16 cellular contexts compared by ENCODE assay signal in the genomic region with DNA sequence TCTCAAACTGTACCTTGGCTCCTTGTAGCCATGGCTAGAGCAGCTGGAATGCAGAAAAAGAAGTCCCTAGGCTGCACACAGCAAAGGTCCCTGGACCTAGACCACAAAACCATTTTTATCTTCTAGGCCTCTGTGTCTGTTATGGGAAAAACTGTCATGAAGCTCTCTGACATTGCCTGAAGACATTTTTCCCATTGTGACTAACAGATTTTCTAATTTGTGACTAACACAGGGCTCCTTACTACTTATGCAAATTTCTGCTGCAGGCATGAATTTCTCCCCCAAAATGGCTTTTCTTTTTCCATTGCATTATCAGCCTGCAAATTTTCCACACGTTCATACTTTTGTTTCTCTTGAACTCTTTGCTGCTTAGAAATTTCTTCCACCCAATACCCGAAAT.
DNase-seq lines count a peak whose midpoint lies in the region; ATAC-seq and TF ChIP-seq lines count a peak whose summit lies in the region.
"Had no signal": no experiment of that assay in that cellular context is flagged by ENCODE, and none has a peak within 500 bp of the region (broad histone marks: within the 10 kb centered on the region; RNA-seq: fewer than 3 reads in every experiment).

No MANE protein-coding gene starts in this region.

- H3K4me3 Mint-ChIP-seq in activated naive CD8-positive, alpha-beta T cell treated with anti-CD3 and anti-CD28 coated beads for 36 hours: no peak overlapping the region
- H3K4me3 Mint-ChIP-seq: CD4-positive, alpha-beta memory T cell; GM23338; H9 had no signal

- no peaks in the 10 kb centered on the region for H3K27me3 Mint-ChIP-seq in activated naive CD8-positive, alpha-beta T cell treated with anti-CD3 and anti-CD28 coated beads for 36 hours
- H3K27me3 Mint-ChIP-seq: CD4-positive, alpha-beta memory T cell had no signal

- peak overlapping the region; percentile 39 for H3K27ac Mint-ChIP-seq in activated naive CD8-positive, alpha-beta T cell treated with anti-CD3 and anti-CD28 coated beads for 36 hours
- H3K27ac Mint-ChIP-seq: CD4-positive, alpha-beta memory T cell; GM23338; H9 had no signal

- H3K9me3 Mint-ChIP-seq in activated naive CD8-positive, alpha-beta T cell treated with anti-CD3 and anti-CD28 coated beads for 36 hours: no peaks in the 10 kb centered on the region
- H3K9me3 Mint-ChIP-seq: CD4-positive, alpha-beta memory T cell; GM23338; H9 had no signal

- DNase-seq in M059J (ENCODE audit: low read depth) (peak; percentile 49), epithelial cell of esophagus (ENCODE audit: low read depth) (peak; percentile 48), renal cortical epithelial cell (ENCODE audit: low read depth) (peak; percentile 1), DMS 273 (lab: John Stamatoyannopoulos, UW; ENCODE audit: unreplicated experiment) (no peak), T-helper 2 cell (no peak)
- DNase-seq in activated naive CD8-positive, alpha-beta T cell treated with anti-CD3 and anti-CD28 coated beads for 36 hours: no peak
- DNase-seq: C1 segment of cervical spinal cord, Calu3, COR-L47, DMS153, DND-41, H9 had no signal

- no peak overlapping the region for H3K4me3 ChIP-seq in epithelial cell of esophagus (ENCODE audit: low read length)
- H3K4me3 ChIP-seq: GM23338 had no signal

- TF ChIP-seq CTCF in epithelial cell of esophagus (IDR thresholded peaks at IDR 0.05; ENCODE audit: insufficient read depth, low read depth, low read length, missing control alignments): no peak

- H3K4me1 Mint-ChIP-seq in activated naive CD8-positive, alpha-beta T cell treated with anti-CD3 and anti-CD28 coated beads for 36 hours: peaks cover 6% of the 10 kb centered on the region
- H3K4me1 Mint-ChIP-seq: CD4-positive, alpha-beta memory T cell; GM23338; H9 had no signal

- no peak for ATAC-seq in GM19397 (IDR thresholded peaks at IDR 0.05; ENCODE audit: unreplicated experiment)
- ATAC-seq: GM23338, HCT116 had no signal

- H3K36me3 Mint-ChIP-seq in activated naive CD8-positive, alpha-beta T cell treated with anti-CD3 and anti-CD28 coated beads for 36 hours: no peaks in the 10 kb centered on the region
- H3K36me3 Mint-ChIP-seq: CD4-positive, alpha-beta memory T cell had no signal

Comparison
In these comparisons a context has a peak if more than half of its experiments do, and no peak if none do; other contexts are left out.
1. DNase-seq: peak in M059J (single experiment), epithelial cell of esophagus (single experiment) and renal cortical epithelial cell (single experiment); none in activated naive CD8-positive, alpha-beta T cell treated with anti-CD3 and anti-CD28 coated beads for 36 hours (single experiment), DMS 273 (single experiment) and T-helper 2 cell (0 of 5).